Comparison of ENCODE assay signal across 8 cellular contexts in genomic region chr17:27456681-27457404, GRCh38. TPM values are rescaled to one million over a fixed set of nuclear protein-coding genes. Genes with fewer than 3 reads are reported as not detected.
DNase-seq lines count a peak whose midpoint lies in the region; ATAC-seq and TF ChIP-seq lines count a peak whose summit lies in the region.

No MANE protein-coding gene starts in this region.

- H3K9me3 Mint-ChIP-seq in dendritic cell treated with granulocyte-macrophage colony-stimulating factor and Interleukin-4, amounts not matched to agents 40 ng/mL and 50 ng/mL, for 4 days, result no peaks in the 10 kb centered on the region

- intact Hi-C loops in dendritic cell treated with granulocyte-macrophage colony-stimulating factor and Interleukin-4, amounts not matched to agents 40 ng/mL and 50 ng/mL, for 4 days (cut with micrococcal nuclease), result loop anchor here (5.0 to 10.0 kb wide), 3 partner anchors 70 to 222 kb away; no protein-coding TSS in a partner anchor

- peak overlapping the region; percentile 86 for H3K4me3 Mint-ChIP-seq in dendritic cell treated with granulocyte-macrophage colony-stimulating factor and Interleukin-4, amounts not matched to agents 40 ng/mL and 50 ng/mL, for 4 days

- no peaks in the 10 kb centered on the region for H3K9me3 ChIP-seq in mucosa of stomach (ENCODE audit: control insufficient read depth, low read length)

- peak overlapping the region; percentile 65 for H3K9ac ChIP-seq in mucosa of stomach (ENCODE audit: low read length)

- H3K4me1 Mint-ChIP-seq in dendritic cell treated with granulocyte-macrophage colony-stimulating factor and Interleukin-4, amounts not matched to agents 40 ng/mL and 50 ng/mL, for 4 days (ENCODE audit: low read depth), result peaks cover 32% of the 10 kb centered on the region

- peaks cover 6% of the 10 kb centered on the region for H3K27me3 Mint-ChIP-seq in dendritic cell treated with granulocyte-macrophage colony-stimulating factor and Interleukin-4, amounts not matched to agents 40 ng/mL and 50 ng/mL, for 4 days

- peak overlapping the region; percentile 79 for H3K27ac Mint-ChIP-seq in dendritic cell treated with granulocyte-macrophage colony-stimulating factor and Interleukin-4, amounts not matched to agents 40 ng/mL and 50 ng/mL, for 4 days

- no peak for TF ChIP-seq CTCF in GM12875 (IDR thresholded peaks at IDR 0.05; ENCODE audit: borderline replicate concordance, insufficient read depth, low read depth, low read length)

- DNase-seq in NCI-H69 (lab: John Stamatoyannopoulos, UW) (peak; percentile 60), dermis blood vessel endothelial cell (no peak), middle frontal gyrus (ENCODE audit: extremely low spot score, low spot score) (no peak)
- DNase-seq in effector CD4-positive, alpha-beta T cell, result no peak

- no peak for ATAC-seq in HG03039 (IDR thresholded peaks at IDR 0.05; ENCODE audit: unreplicated experiment)

- peaks cover 30% of the 10 kb centered on the region for H3K4me1 ChIP-seq in mucosa of stomach (ENCODE audit: control insufficient read depth, insufficient read depth, low read length)

- H3K36me3 ChIP-seq in mucosa of stomach (ENCODE audit: control insufficient read depth, insufficient read depth, low read length), result no peaks in the 10 kb centered on the region

- peaks cover 14% of the 10 kb centered on the region for H3K27me3 ChIP-seq in mucosa of stomach (ENCODE audit: control insufficient read depth, insufficient read depth, low read length)

- H3K4me3 ChIP-seq in GM12875 (ENCODE audit: low read depth, low read length) (peak overlapping the region; percentile 79), mucosa of stomach (ENCODE audit: low read length) (peak overlapping the region; percentile 48)

- H3K36me3 Mint-ChIP-seq in dendritic cell treated with granulocyte-macrophage colony-stimulating factor and Interleukin-4, amounts not matched to agents 40 ng/mL and 50 ng/mL, for 4 days (ENCODE audit: low read depth), result peaks cover 7% of the 10 kb centered on the region

RNA-seq across cellular contexts. Expression of gene KSR1, which starts 0.6 kb away (rescaled TPM):
- 26.3 and 33.4 TPM in 2 replicates for total RNA-seq in dermis blood vessel endothelial cell
